1 cellular context compared by ENCODE assay signal in genomic region chr15:48333553-48333952, GRCh38.
TF ChIP-seq lines count a peak whose summit lies in the region.

No MANE protein-coding gene starts in this region.

TF ChIP-seq in H1, 55 proteins besides CTCF, POLR2A, EP300 and RAD21 (continued from another document):
- TF ChIP-seq BACH1 (IDR thresholded peaks at IDR 0.05; ENCODE audit: low read length) (no peak), TAF1 (IDR thresholded peaks at IDR 0.05; ENCODE audit: low read depth, low read length) (no peak), CBX5 (IDR thresholded peaks at IDR 0.05; ENCODE audit: low read depth, low read length) (no peak), YY1 (IDR thresholded peaks at IDR 0.05; ENCODE audit: low read depth, low read length) (no peak), MAFK (IDR thresholded peaks at IDR 0.05; ENCODE audit: low read depth, low read length) (no peak), SUZ12 (IDR thresholded peaks at IDR 0.05; ENCODE audit: low read length) (no peak), E2F6 (IDR thresholded peaks at IDR 0.05) (no peak), CTBP2 (IDR thresholded peaks at IDR 0.05; ENCODE audit: borderline replicate concordance, insufficient read depth, insufficient read length, low read length) (no peak), RXRA (IDR thresholded peaks at IDR 0.05; ENCODE audit: insufficient read depth, low read depth, low read length) (no peak)
